Comparison of ENCODE assay signal across 1 cellular context in the genomic region with DNA sequence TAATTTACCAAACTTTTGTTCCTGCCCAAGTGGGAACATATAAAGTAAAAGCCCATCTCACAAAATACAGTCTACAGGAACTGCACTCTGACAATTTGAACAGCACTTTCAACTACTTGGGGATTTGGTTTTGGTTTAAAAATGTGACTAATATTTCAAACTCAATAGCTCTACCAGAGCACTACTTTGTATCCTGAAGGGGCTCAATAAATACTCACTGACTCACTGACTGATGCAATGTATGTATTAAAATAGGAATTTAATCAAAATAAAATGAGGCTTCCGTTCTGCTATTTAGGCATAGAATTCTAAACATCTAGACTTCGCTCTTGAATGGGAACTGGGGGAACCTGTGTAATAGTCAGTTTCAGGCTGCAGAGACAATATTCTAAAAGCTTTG.
TF ChIP-seq lines count a peak whose summit lies in the region.

No MANE protein-coding gene starts in this region.

TF ChIP-seq in IMR-90, 13 proteins besides CTCF, POLR2A, EP300 and RAD21:
- TF ChIP-seq BHLHE40 (IDR thresholded peaks at IDR 0.05; ENCODE audit: low read depth, low read length), result no peak
- peak; percentile 63; the same call in 1 of the 2 replicates for TF ChIP-seq CEBPB (IDR thresholded peaks at IDR 0.05; ENCODE audit: low read depth, low read length)
- no peak for TF ChIP-seq CHD1 (IDR thresholded peaks at IDR 0.05; ENCODE audit: low read depth, low read length)
- TF ChIP-seq, protein P1, sequence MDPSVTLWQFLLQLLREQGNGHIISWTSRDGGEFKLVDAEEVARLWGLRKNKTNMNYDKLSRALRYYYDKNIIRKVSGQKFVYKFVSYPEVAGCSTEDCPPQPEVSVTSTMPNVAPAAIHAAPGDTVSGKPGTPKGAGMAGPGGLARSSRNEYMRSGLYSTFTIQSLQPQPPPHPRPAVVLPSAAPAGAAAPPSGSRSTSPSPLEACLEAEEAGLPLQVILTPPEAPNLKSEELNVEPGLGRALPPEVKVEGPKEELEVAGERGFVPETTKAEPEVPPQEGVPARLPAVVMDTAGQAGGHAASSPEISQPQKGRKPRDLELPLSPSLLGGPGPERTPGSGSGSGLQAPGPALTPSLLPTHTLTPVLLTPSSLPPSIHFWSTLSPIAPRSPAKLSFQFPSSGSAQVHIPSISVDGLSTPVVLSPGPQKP (IDR thresholded peaks at IDR 0.05; ENCODE audit: borderline replicate concordance, low read depth, low read length), result no peak
TF ChIP-seq in IMR-90: peak in this region for 1.
